Comparison of ENCODE assay signal across 10 cellular contexts in genomic region chr20:37676440-37676839, GRCh38.
"Had no signal": no experiment of that assay in that cellular context is flagged by ENCODE, and none has a peak within 500 bp of the region (broad histone marks: within the 10 kb centered on the region; RNA-seq: fewer than 3 reads in every experiment).

No MANE protein-coding gene starts in this region.

- H3K27ac ChIP-seq: GM23248 had no signal

- DNase-seq: GM23248, GOT3, H7, H9, HCEC 1CT, HFFc6 had no signal

- FAIRE-seq: H1, H54 had no signal

- H3K27ac Mint-ChIP-seq: H9, HFFc6 had no signal

- H3K4me3 Mint-ChIP-seq: H9, HFFc6 had no signal

- ATAC-seq: HCT116 had no signal

- H3K9me3 Mint-ChIP-seq: H9, HFFc6 had no signal

- H3K9me3 ChIP-seq: HAP-1 had no signal

- H3K9ac ChIP-seq: GM23248 had no signal

- H3K4me3 ChIP-seq: GM23248, HAP-1 had no signal

- H3K36me3 ChIP-seq: HAP-1 had no signal

- H3K4me1 ChIP-seq: HAP-1 had no signal

- H2AFZ ChIP-seq: GM23248 had no signal
